In the genomic region with DNA sequence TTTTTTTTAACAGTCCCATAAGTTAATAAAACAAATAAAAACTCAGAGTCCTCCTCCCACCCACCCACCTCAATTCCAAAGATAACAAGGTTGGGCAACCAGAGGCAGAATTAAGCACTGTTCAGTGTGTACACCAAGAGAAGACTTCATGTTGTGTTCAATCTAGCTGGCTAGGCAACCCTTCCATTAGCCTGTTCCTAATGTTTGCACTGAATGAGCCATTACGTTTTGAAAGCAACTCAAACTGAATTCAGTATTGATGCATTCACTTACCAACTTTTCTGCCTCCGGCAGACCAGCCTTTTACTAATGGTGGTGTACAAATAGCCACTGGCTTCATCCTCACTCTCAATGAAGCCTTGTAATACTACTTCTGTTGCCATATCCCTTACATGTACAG, we compare ENCODE assay signal across 1 cellular context.
TF ChIP-seq lines count a peak whose summit lies in the region.

No MANE protein-coding gene starts in this region.

TF ChIP-seq in GM12878, 131 proteins besides CTCF, POLR2A, EP300 and RAD21:
- TF ChIP-seq, protein P1, sequence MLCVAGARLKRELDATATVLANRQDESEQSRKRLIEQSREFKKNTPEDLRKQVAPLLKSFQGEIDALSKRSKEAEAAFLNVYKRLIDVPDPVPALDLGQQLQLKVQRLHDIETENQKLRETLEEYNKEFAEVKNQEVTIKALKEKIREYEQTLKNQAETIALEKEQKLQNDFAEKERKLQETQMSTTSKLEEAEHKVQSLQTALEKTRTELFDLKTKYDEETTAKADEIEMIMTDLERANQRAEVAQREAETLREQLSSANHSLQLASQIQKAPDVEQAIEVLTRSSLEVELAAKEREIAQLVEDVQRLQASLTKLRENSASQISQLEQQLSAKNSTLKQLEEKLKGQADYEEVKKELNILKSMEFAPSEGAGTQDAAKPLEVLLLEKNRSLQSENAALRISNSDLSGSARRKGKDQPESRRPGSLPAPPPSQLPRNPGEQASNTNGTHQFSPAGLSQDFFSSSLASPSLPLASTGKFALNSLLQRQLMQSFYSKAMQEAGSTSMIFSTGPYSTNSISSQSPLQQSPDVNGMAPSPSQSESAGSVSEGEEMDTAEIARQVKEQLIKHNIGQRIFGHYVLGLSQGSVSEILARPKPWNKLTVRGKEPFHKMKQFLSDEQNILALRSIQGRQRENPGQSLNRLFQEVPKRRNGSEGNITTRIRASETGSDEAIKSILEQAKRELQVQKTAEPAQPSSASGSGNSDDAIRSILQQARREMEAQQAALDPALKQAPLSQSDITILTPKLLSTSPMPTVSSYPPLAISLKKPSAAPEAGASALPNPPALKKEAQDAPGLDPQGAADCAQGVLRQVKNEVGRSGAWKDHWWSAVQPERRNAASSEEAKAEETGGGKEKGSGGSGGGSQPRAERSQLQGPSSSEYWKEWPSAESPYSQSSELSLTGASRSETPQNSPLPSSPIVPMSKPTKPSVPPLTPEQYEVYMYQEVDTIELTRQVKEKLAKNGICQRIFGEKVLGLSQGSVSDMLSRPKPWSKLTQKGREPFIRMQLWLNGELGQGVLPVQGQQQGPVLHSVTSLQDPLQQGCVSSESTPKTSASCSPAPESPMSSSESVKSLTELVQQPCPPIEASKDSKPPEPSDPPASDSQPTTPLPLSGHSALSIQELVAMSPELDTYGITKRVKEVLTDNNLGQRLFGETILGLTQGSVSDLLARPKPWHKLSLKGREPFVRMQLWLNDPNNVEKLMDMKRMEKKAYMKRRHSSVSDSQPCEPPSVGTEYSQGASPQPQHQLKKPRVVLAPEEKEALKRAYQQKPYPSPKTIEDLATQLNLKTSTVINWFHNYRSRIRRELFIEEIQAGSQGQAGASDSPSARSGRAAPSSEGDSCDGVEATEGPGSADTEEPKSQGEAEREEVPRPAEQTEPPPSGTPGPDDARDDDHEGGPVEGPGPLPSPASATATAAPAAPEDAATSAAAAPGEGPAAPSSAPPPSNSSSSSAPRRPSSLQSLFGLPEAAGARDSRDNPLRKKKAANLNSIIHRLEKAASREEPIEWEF (IDR thresholded peaks at IDR 0.05; ENCODE audit: insufficient replicate concordance, low read depth, low read length): no peak
- TF ChIP-seq ZNF274 (IDR thresholded peaks at IDR 0.05; ENCODE audit: insufficient read depth, insufficient read length) (no peak), SIN3A (IDR thresholded peaks at IDR 0.05; ENCODE audit: low read depth, low read length) (no peak), ZNF622 (IDR thresholded peaks at IDR 0.05) (no peak), STAT3 (IDR thresholded peaks at IDR 0.05; ENCODE audit: low read depth, low read length) (no peak), WRNIP1 (IDR thresholded peaks at IDR 0.05; ENCODE audit: borderline replicate concordance, low read depth, low read length) (no peak)
- TF ChIP-seq, protein P2, sequence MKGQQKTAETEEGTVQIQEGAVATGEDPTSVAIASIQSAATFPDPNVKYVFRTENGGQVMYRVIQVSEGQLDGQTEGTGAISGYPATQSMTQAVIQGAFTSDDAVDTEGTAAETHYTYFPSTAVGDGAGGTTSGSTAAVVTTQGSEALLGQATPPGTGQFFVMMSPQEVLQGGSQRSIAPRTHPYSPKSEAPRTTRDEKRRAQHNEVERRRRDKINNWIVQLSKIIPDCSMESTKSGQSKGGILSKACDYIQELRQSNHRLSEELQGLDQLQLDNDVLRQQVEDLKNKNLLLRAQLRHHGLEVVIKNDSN (IDR thresholded peaks at IDR 0.05; ENCODE audit: borderline replicate concordance, extremely low read length, insufficient read depth, low read depth, low read length): no peak
